ENCODE assay signal across 2 cellular contexts in genomic region chr11:33176760-33177159, GRCh38. TPM values are rescaled to one million over a fixed set of nuclear protein-coding genes. Genes with fewer than 3 reads are reported as not detected.
DNase-seq lines count a peak whose midpoint lies in the region; ATAC-seq, FAIRE-seq and TF ChIP-seq lines count a peak whose summit lies in the region.
"Not testable (repeated sequence)": the region's sequence is repeated elsewhere in the genome, so short reads cannot be mapped to it uniquely, and the experiment has no call there.

No MANE protein-coding gene starts in this region.

- H3K27ac ChIP-seq in A549; HEK293 (ENCODE audit: extremely low read depth, low read depth, low read length): not testable (repeated sequence)

- not testable (repeated sequence) for H3K36me3 ChIP-seq in HEK293 (ENCODE audit: control insufficient read depth in 2 of 2, insufficient read depth in 1 of 2, low read length in 2 of 2)

- FAIRE-seq in A549 (lab: Jason Lieb, UNC): not testable (repeated sequence)

- WGBS in A549 (ENCODE audit: missing lambda C conversion rate): 92% methylated on average over 5 of the region's 5 CpGs

- not testable (repeated sequence) for TF ChIP-seq EP300 in A549 (IDR thresholded peaks at IDR 0.05)

- not testable (repeated sequence) for H3K9me3 ChIP-seq in A549; HEK293 (ENCODE audit: control insufficient read depth, insufficient read depth, low read depth, low read length)

- not testable (repeated sequence) for DNase-seq in A549 (ENCODE audit: low read depth in 1 of 2, low spot score in 1 of 2)

- not testable (repeated sequence) for H3K4me3 ChIP-seq in A549; HEK293 (ENCODE audit: low read depth, low read length)

- TF ChIP-seq RAD21 in A549 (conservative IDR thresholded peaks at IDR 0.05 in 1 of 2, IDR thresholded peaks at IDR 0.05 in 1 of 2): not testable (repeated sequence)

- TF ChIP-seq POLR2A in A549 (IDR thresholded peaks at IDR 0.05; ENCODE audit: low read length): not testable (repeated sequence)

- CTCF ChIA-PET in A549 (lab: Yijun Ruan, JAX) (interaction anchor here (0.7 to 2.9 kb wide), 2 partner anchors 10 to 140 kb away, joined by 3 to 17 read pairs; no protein-coding TSS in a partner anchor), HEK293 (lab: Yijun Ruan, JAX) (interaction anchor here (0.9 to 1.0 kb wide), 2 partner anchors 10 to 11 kb away, joined by 3 to 4 read pairs; no protein-coding TSS in a partner anchor)

- POLR2A ChIA-PET in A549 (lab: Yijun Ruan, JAX); HEK293 (lab: Yijun Ruan, JAX): not testable (repeated sequence)

- H3K4me2 ChIP-seq in A549: not testable (repeated sequence)

- TF ChIP-seq CTCF in A549 (IDR thresholded peaks at IDR 0.05); HEK293 (tag by site-specific recombination; IDR thresholded peaks at IDR 0.05): not testable (repeated sequence)

- H3K4me1 ChIP-seq in A549; HEK293 (ENCODE audit: control insufficient read depth, insufficient read depth, low read length): not testable (repeated sequence)

- not testable (repeated sequence) for ATAC-seq in A549

TF ChIP-seq in A549, 52 proteins besides CTCF, POLR2A, EP300 and RAD21:
- peak; percentile 59 for TF ChIP-seq ZC3H11A (IDR thresholded peaks at IDR 0.05)
TF ChIP-seq in A549: peak in this region for 1; not testable (repeated sequence) for 51.

TF ChIP-seq in HEK293, 187 proteins besides CTCF, POLR2A, EP300 and RAD21:
- TF ChIP-seq ZNF140 (tag by site-specific recombination; IDR thresholded peaks at IDR 0.05) (peak; percentile 44; the same call in 1 of the 2 replicates), ZNF394 (tag by site-specific recombination; IDR thresholded peaks at IDR 0.05; ENCODE audit: borderline replicate concordance) (peak; percentile 80; the same call in 1 of the 2 replicates), ZNF555 (tag by site-specific recombination; conservative IDR thresholded peaks at IDR 0.05) (peak; percentile 29), ZNF518A (tag by site-specific recombination; conservative IDR thresholded peaks at IDR 0.05; ENCODE audit: low read depth) (peak; percentile 69; the same call in 1 of the 2 replicates), ZNF266 (tag by site-specific recombination; IDR thresholded peaks at IDR 0.05; ENCODE audit: low read depth) (0 out of 2 replicates have a peak, but pooled peaks have one; percentile 7), ZBTB8A (tag by site-specific recombination; IDR thresholded peaks at IDR 0.05) (peak; percentile 29; the same call in 1 of the 2 replicates), ZNF623 (tag by site-specific recombination; IDR thresholded peaks at IDR 0.05) (peak; percentile 38; the same call in 1 of the 2 replicates), KLF7 (tag by site-specific recombination; IDR thresholded peaks at IDR 0.05; ENCODE audit: borderline replicate concordance) (0 out of 2 replicates have a peak, but pooled peaks have one; percentile 35), ZNF426 (tag by site-specific recombination; IDR thresholded peaks at IDR 0.05) (peak; percentile 47)

RNA-seq across cellular contexts. Expression of gene CSTF3, which starts 15.5 kb away (rescaled TPM):
- polyA plus RNA-seq in A549 (2011; rRNA removed): 41.4 and 53.9 TPM in 2 replicates
- polyA plus RNA-seq in A549 (2012; cell fraction: cytosol; rRNA removed): 16.2 and 18.5 TPM in 2 replicates
- 14.6 and 27.3 TPM in 2 replicates for polyA plus RNA-seq in A549 (2012; cell fraction: nucleus; rRNA removed)
- 53.2 to 67.5 TPM (median 57.1 TPM) in 3 replicates for polyA plus RNA-seq in A549 (2017; fragmentation: RNase III; extraction: RNeasy Plus Mini Kit Qiagen cat#74134 plus additional on column Dnase treatment)
- polyA minus RNA-seq in A549 (2011; rRNA and poly(A)+ RNA removed): 51.9 and 53.2 TPM in 2 replicates
